In the genomic region with DNA sequence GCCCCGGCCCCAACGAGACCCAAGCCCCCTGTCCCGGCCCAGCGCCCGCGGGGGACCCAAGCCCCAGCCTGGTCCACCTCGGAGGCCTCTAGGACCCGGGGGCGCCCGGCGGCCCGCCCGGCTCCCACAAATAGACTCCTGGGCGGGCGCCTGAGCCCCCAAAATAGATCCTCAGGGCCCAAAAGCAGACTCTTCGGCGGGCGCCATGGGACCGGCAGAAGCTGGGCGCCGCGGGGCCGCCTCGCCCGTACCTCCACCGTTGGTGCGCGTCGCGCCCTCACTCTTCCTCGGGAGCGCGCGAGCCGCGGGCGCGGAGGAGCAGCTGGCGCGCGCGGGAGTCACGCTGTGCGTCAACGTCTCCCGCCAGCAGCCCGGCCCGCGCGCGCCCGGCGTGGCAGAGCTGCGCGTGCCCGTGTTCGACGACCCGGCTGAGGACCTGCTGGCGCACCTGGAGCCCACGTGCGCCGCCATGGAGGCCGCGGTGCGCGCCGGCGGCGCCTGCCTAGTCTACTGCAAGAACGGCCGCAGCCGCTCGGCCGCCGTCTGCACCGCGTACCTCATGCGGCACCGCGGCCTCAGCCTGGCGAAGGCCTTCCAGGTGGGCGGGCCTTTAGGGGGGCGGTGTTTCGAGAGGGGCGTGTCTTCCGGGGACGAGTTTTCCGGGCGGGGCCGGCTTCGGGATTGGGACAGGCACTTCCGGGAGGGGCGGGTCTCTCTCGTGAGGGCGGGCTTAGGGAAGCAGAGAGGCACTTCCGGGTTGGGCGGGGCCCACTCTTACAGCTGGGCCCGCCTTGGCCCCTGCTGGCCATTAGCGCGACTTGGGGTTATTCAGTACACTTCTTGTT, we compare ENCODE assay signal across 8 cellular contexts. TPM values are rescaled to one million over a fixed set of nuclear protein-coding genes. Genes with fewer than 3 reads are reported as not detected.
DNase-seq lines count a peak whose midpoint lies in the region; ATAC-seq and TF ChIP-seq lines count a peak whose summit lies in the region.

No MANE protein-coding gene starts in this region.

- DNase-seq in GM06990 (ENCODE audit: extremely low read depth, insufficient read length) (peak; percentile 96), HFFc6 (peak; percentile 97), NB4 (ENCODE audit: low read depth) (peak; percentile 98), SK-N-DZ (ENCODE audit: low spot score) (peak; percentile 96), globus pallidus (ENCODE audit: low spot score) (peak; percentile 99), omental fat pad (ENCODE audit: low spot score) (peak; percentile 96), testis (peak; percentile 100)
- peak; percentile 100 for DNase-seq in activated naive CD4-positive, alpha-beta T cell treated with anti-CD3 and anti-CD28 coated beads, Interleukin-2, amount 50 U/mL, for 16 hours

- H3K36me3 ChIP-seq in GM06990 (ENCODE audit: control insufficient read depth, insufficient read depth, low read length) (no peaks in the 10 kb centered on the region; the same call in 1 of the 2 replicates), testis (ENCODE audit: low read depth, missing control alignments) (no peaks in the 10 kb centered on the region)

- H3K9me3 ChIP-seq in testis: no peaks in the 10 kb centered on the region

- H3K9me3 Mint-ChIP-seq in HFFc6: no peaks in the 10 kb centered on the region

- peaks cover 11% of the 10 kb centered on the region for H3K36me3 Mint-ChIP-seq in HFFc6 (ENCODE audit: low read depth)

- 0 to 1% methylated on average over 10 to 63 of the region's 101 CpGs for WGBS in testis, 2 donors

- H3K4me1 Mint-ChIP-seq in HFFc6 (ENCODE audit: low read depth): peaks cover 60% of the 10 kb centered on the region

- H3K4me3 ChIP-seq in GM06990 (replicated peaks; ENCODE audit: low read depth, low read length) (peak overlapping the region; percentile 75), NB4 (ENCODE audit: low read depth, low read length) (peak overlapping the region; percentile 87), testis (peak overlapping the region; percentile 87 to 97)

- H3K4me3 Mint-ChIP-seq in HFFc6: peak overlapping the region; percentile 93

- TF ChIP-seq CTCF in GM06990 (IDR thresholded peaks at IDR 0.05; ENCODE audit: insufficient read depth, low read length, poor library complexity, severe bottlenecking) (peak; percentile 11), HFFc6 (IDR thresholded peaks at IDR 0.05) (peak; percentile 56; the same call in 1 of the 2 replicates), NB4 (IDR thresholded peaks at IDR 0.05; ENCODE audit: low read depth, low read length) (no peak), omental fat pad (IDR thresholded peaks at IDR 0.05) (no peak), testis (IDR thresholded peaks at IDR 0.05) (peak; percentile 12 to 37 (median 35))

- H3K27ac ChIP-seq in testis: peak overlapping the region; percentile 99

- peak; percentile 96 for TF ChIP-seq POLR2A in NB4 (IDR thresholded peaks at IDR 0.05; ENCODE audit: extremely low read depth, insufficient read length)
- peak; percentile 81 for TF ChIP-seq POLR2A in testis (IDR thresholded peaks at IDR 0.05)

- H3K27ac Mint-ChIP-seq in HFFc6: peak overlapping the region; percentile 97

- H3K4me1 ChIP-seq in testis: peaks cover 47% of the 10 kb centered on the region

- peak; percentile 91 for ATAC-seq in omental fat pad (ENCODE audit: low FRiP score)

- H3K27me3 Mint-ChIP-seq in HFFc6 (ENCODE audit: insufficient read depth): no peaks in the 10 kb centered on the region

- intact Hi-C loops in testis (cut with DNase I; ENCODE audit: low total_unique reads): no loop called here

- H3K27me3 ChIP-seq in GM06990 (replicated peaks; ENCODE audit: control insufficient read depth, insufficient read depth, low read length): no peaks in the 10 kb centered on the region
- H3K27me3 ChIP-seq in testis: no peaks in the 10 kb centered on the region

RNA-seq across cellular contexts. Expression of a gene that starts 0.5 kb away (rescaled TPM):
- total RNA-seq in HFFc6 (2021; fragmentation: NEBNext Ultra II Directional; extraction: Animal tissue kit (Norgen Biotek cat#: 25700)): 1 to 10 TPM; 3.1 to 5.0 (median 4.3) TPM
- polyA plus RNA-seq in SK-N-DZ (2014; cell fraction: cytosol; rRNA removed): 8.2 and 11.3 TPM in 2 replicates
- 3.3 and 6.3 TPM in 2 replicates for polyA plus RNA-seq in SK-N-DZ (2014; cell fraction: nucleus; rRNA removed)
- total RNA-seq in omental fat pad (1 to 10 TPM; 3.3 to 5.5 (median 4.7) TPM), testis (10 to 100 TPM; 24.7 to 37.6 TPM)
- 19.3 TPM for polyA plus RNA-seq in testis (ENCODE audit: insufficient read depth, low read depth, low replicate concordance)

RNA-seq across cellular contexts. Expression of a gene that starts 2.9 kb away (rescaled TPM):
- total RNA-seq in HFFc6 (2021; fragmentation: NEBNext Ultra II Directional; extraction: Animal tissue kit (Norgen Biotek cat#: 25700)): 1 to 10 TPM; 4.4 to 5.6 (median 5.2) TPM
- polyA plus RNA-seq in SK-N-DZ (2014; cell fraction: cytosol; rRNA removed): 11.4 and 18.0 TPM in 2 replicates
- 16.7 and 28.4 TPM in 2 replicates for polyA plus RNA-seq in SK-N-DZ (2014; cell fraction: nucleus; rRNA removed)
- total RNA-seq in omental fat pad: 10 to 100 TPM in 3 of 4 donors, 1 to 10 TPM in 1; 8.3 to 23.2 (median 16.7) TPM
- total RNA-seq in testis: 10 to 100 TPM; 57.3 to 75.7 TPM
- polyA plus RNA-seq in testis (ENCODE audit: insufficient read depth, low read depth, low replicate concordance): 92.5 TPM

RNA-seq across cellular contexts. Expression of a gene that starts 7.6 kb away (rescaled TPM):
- 10 to 100 TPM; 36.9 to 48.5 (median 43.3) TPM for total RNA-seq in HFFc6 (2021; fragmentation: NEBNext Ultra II Directional; extraction: Animal tissue kit (Norgen Biotek cat#: 25700))
- polyA plus RNA-seq in SK-N-DZ (2014; cell fraction: cytosol; rRNA removed): 20.9 and 24.6 TPM in 2 replicates
- 52.1 and 94.9 TPM in 2 replicates for polyA plus RNA-seq in SK-N-DZ (2014; cell fraction: nucleus; rRNA removed)
- 10 to 100 TPM; 41.6 to 97.4 (median 71.8) TPM for total RNA-seq in omental fat pad
- total RNA-seq in testis: 10 to 100 TPM; 39.1 to 48.5 TPM
- polyA plus RNA-seq in testis (ENCODE audit: insufficient read depth, low read depth, low replicate concordance): 28.9 TPM

RNA-seq across cellular contexts. Expression of a gene that starts 25.8 kb away (rescaled TPM):
- 10 to 100 TPM; 13.9 to 20.5 (median 15.0) TPM for total RNA-seq in HFFc6 (2021; fragmentation: NEBNext Ultra II Directional; extraction: Animal tissue kit (Norgen Biotek cat#: 25700))
- 33.5 and 49.4 TPM in 2 replicates for polyA plus RNA-seq in SK-N-DZ (2014; cell fraction: cytosol; rRNA removed)
- polyA plus RNA-seq in SK-N-DZ (2014; cell fraction: nucleus; rRNA removed): 222 and 266 TPM in 2 replicates
- total RNA-seq in omental fat pad: 10 to 100 TPM; 11.6 to 22.6 (median 17.7) TPM
- 100 to 1,000 TPM in 1 of 2 donors, 10 to 100 TPM in 1; 66.5 to 104 TPM for total RNA-seq in testis
- 29.8 TPM for polyA plus RNA-seq in testis (ENCODE audit: insufficient read depth, low read depth, low replicate concordance)

Comparison
In these comparisons a context has a peak if more than half of its experiments do, and no peak if none do; other contexts are left out.
1. Peak in every context shown above with its lines: DNase-seq, ATAC-seq, H3K4me3 ChIP-seq and H3K27ac ChIP-seq.
2. CTCF ChIP-seq: peak in GM06990 (single experiment), HFFc6 (single experiment) and testis (3 of 3); none in NB4 (single experiment) and omental fat pad (0 of 3).